8 cellular contexts compared by ENCODE assay signal in genomic region chr1:160097911-160098851, GRCh38. TPM values are rescaled to one million over a fixed set of nuclear protein-coding genes. Genes with fewer than 3 reads are reported as not detected.
DNase-seq lines count a peak whose midpoint lies in the region; ATAC-seq and TF ChIP-seq lines count a peak whose summit lies in the region.

A gene with protein sequence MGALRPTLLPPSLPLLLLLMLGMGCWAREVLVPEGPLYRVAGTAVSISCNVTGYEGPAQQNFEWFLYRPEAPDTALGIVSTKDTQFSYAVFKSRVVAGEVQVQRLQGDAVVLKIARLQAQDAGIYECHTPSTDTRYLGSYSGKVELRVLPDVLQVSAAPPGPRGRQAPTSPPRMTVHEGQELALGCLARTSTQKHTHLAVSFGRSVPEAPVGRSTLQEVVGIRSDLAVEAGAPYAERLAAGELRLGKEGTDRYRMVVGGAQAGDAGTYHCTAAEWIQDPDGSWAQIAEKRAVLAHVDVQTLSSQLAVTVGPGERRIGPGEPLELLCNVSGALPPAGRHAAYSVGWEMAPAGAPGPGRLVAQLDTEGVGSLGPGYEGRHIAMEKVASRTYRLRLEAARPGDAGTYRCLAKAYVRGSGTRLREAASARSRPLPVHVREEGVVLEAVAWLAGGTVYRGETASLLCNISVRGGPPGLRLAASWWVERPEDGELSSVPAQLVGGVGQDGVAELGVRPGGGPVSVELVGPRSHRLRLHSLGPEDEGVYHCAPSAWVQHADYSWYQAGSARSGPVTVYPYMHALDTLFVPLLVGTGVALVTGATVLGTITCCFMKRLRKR (minus strand): TSS chr1:160098619. CDS start chr1:160098472, 147 bp downstream.

- 0 to 13% methylated on average over 3 to 11 of the region's 64 CpGs for WGBS in gastroesophageal sphincter (ENCODE audit: low coverage in 1 of 2), 2 donors
- WGBS in testis, 2 donors, result 1 to 5% methylated on average over 9 to 35 of the region's 64 CpGs

- TF ChIP-seq POLR2A in gastroesophageal sphincter (IDR thresholded peaks at IDR 0.05), result peak; percentile 52 to 57
- TF ChIP-seq POLR2A in testis (IDR thresholded peaks at IDR 0.05), result no peak

- peak; percentile 40 for ATAC-seq in GM21717 (IDR thresholded peaks at IDR 0.05; ENCODE audit: unreplicated experiment)
- ATAC-seq in gastroesophageal sphincter, result peak; percentile 81
- ATAC-seq in omental fat pad (ENCODE audit: low FRiP score), result peak; percentile 80

- H3K4me3 ChIP-seq in gastroesophageal sphincter (peak within 1 kb of the TSS; percentile 43 to 94), testis (peak within 1 kb of the TSS; percentile 78 to 94)

- intact Hi-C loops in testis (cut with DNase I; ENCODE audit: low total_unique reads), result no loop called here

- TF ChIP-seq EP300 in gastroesophageal sphincter (IDR thresholded peaks at IDR 0.05), result no peak

- H3K27ac ChIP-seq in gastroesophageal sphincter, result peak within 1 kb of the TSS; percentile 91 to 97 (median 96)
- H3K27ac ChIP-seq in testis, result peak within 1 kb of the TSS; percentile 89 to 92

- TF ChIP-seq CTCF in gastroesophageal sphincter (IDR thresholded peaks at IDR 0.05) (no peak), omental fat pad (IDR thresholded peaks at IDR 0.05) (no peak), testis (IDR thresholded peaks at IDR 0.05) (no peak)

- H3K4me1 ChIP-seq in gastroesophageal sphincter, result peaks cover 0 to 68% (median 34%) of the 10 kb centered on the region in 3 donors
- peaks cover 38% of the 10 kb centered on the region for H3K4me1 ChIP-seq in testis

- in situ Hi-C loops in SK-MEL-5 (cut with HindIII; ENCODE audit: low pct_unique_long_range_greater_than_20kb, low sequenced_read_pairs), result no loop called here

- peaks cover 0 to 20% of the 10 kb centered on the region in 2 donors for H3K36me3 ChIP-seq in gastroesophageal sphincter
- no peaks in the 10 kb centered on the region for H3K36me3 ChIP-seq in testis (ENCODE audit: low read depth, missing control alignments)

- H3K27me3 ChIP-seq in gastroesophageal sphincter (no peaks in the 10 kb centered on the region), testis (no peaks in the 10 kb centered on the region)

- no peaks in the 10 kb centered on the region for H3K9me3 ChIP-seq in gastroesophageal sphincter
- no peaks in the 10 kb centered on the region for H3K9me3 ChIP-seq in testis

- peak; percentile 92 for DNase-seq in DMS 273 (lab: John Stamatoyannopoulos, UW; ENCODE audit: unreplicated experiment)
- DNase-seq in Kasumi-1 (lab: John Stamatoyannopoulos, UW), result peak; percentile 67 to 80
- peak; percentile 80 for DNase-seq in SK-MEL-5 (ENCODE audit: low read depth, low spot score)
- DNase-seq in activated naive CD4-positive, alpha-beta T cell (lab: John Stamatoyannopoulos, UW), result peak; percentile 97 to 100 (median 100)
- DNase-seq in omental fat pad (ENCODE audit: low spot score), result peak; percentile 73
- DNase-seq in testis, result peak; percentile 90

RNA-seq across cellular contexts. Expression of the gene that starts here (rescaled TPM):
- total RNA-seq in SK-MEL-5 (2014; rRNA removed; shearing (Covaris generic)), result 142 and 146 TPM in 2 replicates
- 259 and 274 TPM in 2 replicates for polyA plus RNA-seq in SK-MEL-5 (2015; cell fraction: cytosol; rRNA removed)
- 74.6 and 95.1 TPM in 2 replicates for polyA plus RNA-seq in SK-MEL-5 (2015; cell fraction: nucleus; rRNA removed)
- total RNA-seq in gastroesophageal sphincter, result 10 to 100 TPM; 17.1 to 23.0 (median 19.4) TPM
- total RNA-seq in omental fat pad, result 10 to 100 TPM; 17.5 to 20.5 (median 18.6) TPM
- total RNA-seq in testis, result 100 to 1,000 TPM; 104 to 119 TPM
- 79.8 TPM for polyA plus RNA-seq in testis (ENCODE audit: insufficient read depth, low read depth, low replicate concordance)

Comparison
In these comparisons a context has a peak if more than half of its experiments do, and no peak if none do; other contexts are left out.
1. Peak in every context shown above with its lines: DNase-seq, ATAC-seq, H3K4me3 ChIP-seq and H3K27ac ChIP-seq.